In genomic region chr19:4539697-4540581, GRCh38 we compare ENCODE assay signal across 9 cellular contexts. TPM values are rescaled to one million over a fixed set of nuclear protein-coding genes. Genes with fewer than 3 reads are reported as not detected.
A peak's percentile ranks its signal among the peaks of the same experiment; 100 is the strongest.
DNase-seq lines count a peak whose midpoint lies in the region; ATAC-seq and TF ChIP-seq lines count a peak whose summit lies in the region.
"Had no signal": no experiment of that assay in that cellular context is flagged by ENCODE, and none has a peak within 500 bp of the region (broad histone marks: within the 10 kb centered on the region; RNA-seq: fewer than 3 reads in every experiment).

A gene with protein sequence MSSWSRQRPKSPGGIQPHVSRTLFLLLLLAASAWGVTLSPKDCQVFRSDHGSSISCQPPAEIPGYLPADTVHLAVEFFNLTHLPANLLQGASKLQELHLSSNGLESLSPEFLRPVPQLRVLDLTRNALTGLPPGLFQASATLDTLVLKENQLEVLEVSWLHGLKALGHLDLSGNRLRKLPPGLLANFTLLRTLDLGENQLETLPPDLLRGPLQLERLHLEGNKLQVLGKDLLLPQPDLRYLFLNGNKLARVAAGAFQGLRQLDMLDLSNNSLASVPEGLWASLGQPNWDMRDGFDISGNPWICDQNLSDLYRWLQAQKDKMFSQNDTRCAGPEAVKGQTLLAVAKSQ (minus strand): TSS chr19:4540036. CDS start chr19:4540013, 23 bp downstream.

- ATAC-seq in HG03196 (IDR thresholded peaks at IDR 0.05; ENCODE audit: unreplicated experiment) = no peak
- no peak for ATAC-seq in GM19324 (IDR thresholded peaks at IDR 0.05; ENCODE audit: low FRiP score, unreplicated experiment)
- ATAC-seq: activated CD8-positive, alpha-beta memory T cell treated with anti-CD3 and anti-CD28 coated beads, Interleukin-2, amount 10 ng/mL, durations not matched to agents 7 days and 5 days had no signal

- DNase-seq in GM10266 (ENCODE audit: extremely low spot score) (peak; percentile 76), Kasumi-1 (lab: John Stamatoyannopoulos, UW) (peak; percentile 57 to 65), colonic mucosa (peak; percentile 91), mesenteric fat pad (ENCODE audit: low spot score) (no peak), osteoblast (ENCODE audit: insufficient read length, low spot score, missing footprints) (no peak)
- DNase-seq: activated CD8-positive, alpha-beta memory T cell treated with anti-CD3 and anti-CD28 coated beads, Interleukin-2, amount 10 ng/mL, durations not matched to agents 7 days and 5 days had no signal

- H3K9me3 ChIP-seq in colonic mucosa = no peaks in the 10 kb centered on the region
- H3K9me3 ChIP-seq in osteoblast (ENCODE audit: low read depth, low read length) = peaks cover 3% of the 10 kb centered on the region

- H3K4me1 Mint-ChIP-seq in nephron = peaks cover 8% of the 10 kb centered on the region

- H4K20me1 ChIP-seq in osteoblast (ENCODE audit: insufficient read depth, low read length) = no peaks in the 10 kb centered on the region

- peak within 1 kb of the TSS in 1 of 2 donors; percentile 76 for H3K9ac ChIP-seq in colonic mucosa (ENCODE audit: low read depth in 2 of 2, low read length in 2 of 2)

- H3K4me3 ChIP-seq in colonic mucosa = peak within 1 kb of the TSS; percentile 28
- H3K4me3 ChIP-seq in osteoblast (ENCODE audit: insufficient read depth, low read length) = no peak within 1 kb of the TSS

- H3K27ac Mint-ChIP-seq in nephron = peak within 1 kb of the TSS in 2 of 3 experiments; percentile 40 to 53
- H3K27ac Mint-ChIP-seq: activated CD8-positive, alpha-beta memory T cell treated with anti-CD3 and anti-CD28 coated beads, Interleukin-2, amount 10 ng/mL, durations not matched to agents 7 days and 5 days had no signal

- H2AFZ ChIP-seq in osteoblast (ENCODE audit: low read length) = no peak within 1 kb of the TSS

- no peaks in the 10 kb centered on the region for H3K36me3 ChIP-seq in colonic mucosa
- no peaks in the 10 kb centered on the region for H3K36me3 ChIP-seq in osteoblast (ENCODE audit: insufficient read depth, low read length)

- no peaks in the 10 kb centered on the region for H3K9me3 Mint-ChIP-seq in nephron

- H3K27me3 ChIP-seq in colonic mucosa (no peaks in the 10 kb centered on the region), osteoblast (ENCODE audit: insufficient read depth, low read length) (peaks cover 18% of the 10 kb centered on the region)

- H3K79me2 ChIP-seq in osteoblast (ENCODE audit: insufficient read depth, low read length) = no peaks in the 10 kb centered on the region

- peak within 1 kb of the TSS in 1 of 3 experiments; percentile 11 for H3K4me3 Mint-ChIP-seq in nephron
- H3K4me3 Mint-ChIP-seq: activated CD8-positive, alpha-beta memory T cell treated with anti-CD3 and anti-CD28 coated beads, Interleukin-2, amount 10 ng/mL, durations not matched to agents 7 days and 5 days had no signal

- peaks cover 14% of the 10 kb centered on the region for H3K27me3 Mint-ChIP-seq in nephron (ENCODE audit: low read depth)

- no peak within 1 kb of the TSS for H3K4me2 ChIP-seq in osteoblast (ENCODE audit: insufficient read depth, low read length)

- no peaks in the 10 kb centered on the region for H3K4me1 ChIP-seq in colonic mucosa
- H3K4me1 ChIP-seq in osteoblast (ENCODE audit: insufficient read depth, low read length) = no peaks in the 10 kb centered on the region

- H3K27ac ChIP-seq in colonic mucosa (peak within 1 kb of the TSS; percentile 82), osteoblast (ENCODE audit: low read depth, low read length) (no peak within 1 kb of the TSS)

- H3K36me3 Mint-ChIP-seq in nephron (ENCODE audit: low read depth) = no peaks in the 10 kb centered on the region
- H3K36me3 Mint-ChIP-seq: activated CD8-positive, alpha-beta memory T cell treated with anti-CD3 and anti-CD28 coated beads, Interleukin-2, amount 10 ng/mL, durations not matched to agents 7 days and 5 days had no signal

- intact Hi-C loops in colonic mucosa (cut with DNase I) = no loop called here

- no peak for TF ChIP-seq CTCF in GM10266 (IDR thresholded peaks at IDR 0.05; ENCODE audit: control insufficient read depth, insufficient read depth, low read depth, missing control alignments)
- TF ChIP-seq CTCF in colonic mucosa (IDR thresholded peaks at IDR 0.05) = no peak
- no peak for TF ChIP-seq CTCF in nephron (IDR thresholded peaks at IDR 0.05; ENCODE audit: unreplicated experiment in 3 of 3)
- TF ChIP-seq CTCF in osteoblast (IDR thresholded peaks at IDR 0.05; ENCODE audit: extremely low read depth, low read depth, low read length) = no peak

RNA-seq across cellular contexts. Expression of the gene that starts here (rescaled TPM):
- total RNA-seq in colonic mucosa (10 to 100 TPM; 24.4 to 26.0 TPM), mesenteric fat pad (4.0 TPM), osteoblast (not detected in 2 replicates)

Comparison
In these comparisons a context has a peak if more than half of its experiments do, and no peak if none do; other contexts are left out.
1. DNase-seq: peak in GM10266 (single experiment), Kasumi-1 (2 of 2) and colonic mucosa (single experiment); none in mesenteric fat pad (single experiment) and osteoblast (single experiment).